Comparison of ENCODE assay signal across 1 cellular context in genomic region chr20:19609642-19610223, GRCh38.
TF ChIP-seq lines count a peak whose summit lies in the region.

No MANE protein-coding gene starts in this region.

TF ChIP-seq in HepG2, 621 proteins besides CTCF, POLR2A, EP300 and RAD21 (continued from another document and continues in another):
- TF ChIP-seq ZBTB43 (CRISPR knock-in tag; conservative IDR thresholded peaks at IDR 0.05) (peak; percentile 65; the same call in 1 of the 2 replicates), ZNF160 (CRISPR knock-in tag; IDR thresholded peaks at IDR 0.05) (no peak), HIVEP1 (CRISPR knock-in tag; IDR thresholded peaks at IDR 0.05) (no peak), FOXP4 (CRISPR knock-in tag; IDR thresholded peaks at IDR 0.05) (peak; percentile 67), ZSCAN12 (CRISPR knock-in tag; IDR thresholded peaks at IDR 0.05) (no peak), ZNF136 (CRISPR knock-in tag; IDR thresholded peaks at IDR 0.05; ENCODE audit: low read depth) (no peak), ZNF496 (CRISPR knock-in tag; IDR thresholded peaks at IDR 0.05; ENCODE audit: insufficient replicate concordance) (no peak), ZNF704 (CRISPR knock-in tag; IDR thresholded peaks at IDR 0.05; ENCODE audit: borderline replicate concordance) (no peak), POGK (CRISPR knock-in tag; conservative IDR thresholded peaks at IDR 0.05) (0 out of 2 replicates have a peak, but pooled peaks have one; percentile 26), CHD4 (IDR thresholded peaks at IDR 0.05; ENCODE audit: borderline replicate concordance, low read length) (peak; percentile 75; the same call in 1 of the 2 replicates), HMGXB4 (CRISPR knock-in tag; IDR thresholded peaks at IDR 0.05; ENCODE audit: borderline replicate concordance in 1 of 2, low read depth in 1 of 2) (peak in 1 of 2 experiments; percentile 20; a peak in 1 of 4 replicates), ZNF589 (CRISPR knock-in tag; conservative IDR thresholded peaks at IDR 0.05) (no peak), ZNF205 (CRISPR knock-in tag; IDR thresholded peaks at IDR 0.05) (0 out of 2 replicates have a peak, but pooled peaks have one; percentile 50), FOXA1 (IDR thresholded peaks at IDR 0.05) (0 out of 2 replicates have a peak, but pooled peaks have one; percentile 15), FOXA1 (CRISPR knock-in tag; IDR thresholded peaks at IDR 0.05) (peak; percentile 86), ZBTB34 (CRISPR knock-in tag; IDR thresholded peaks at IDR 0.05) (peak; percentile 74; the same call in 1 of the 2 replicates), MLX (CRISPR knock-in tag; IDR thresholded peaks at IDR 0.05) (no peak; the same call in 1 of the 2 replicates), HHEX (CRISPR knock-in tag; IDR thresholded peaks at IDR 0.05) (peak; percentile 27; the same call in 1 of the 2 replicates), ZNF337 (CRISPR knock-in tag; IDR thresholded peaks at IDR 0.05; ENCODE audit: borderline replicate concordance, low read depth) (peak; percentile 63; the same call in 1 of the 2 replicates), ZHX1 (CRISPR knock-in tag; IDR thresholded peaks at IDR 0.05; ENCODE audit: low read depth) (no peak), FOXK1 (CRISPR knock-in tag; IDR thresholded peaks at IDR 0.05; ENCODE audit: borderline replicate concordance, low read depth) (0 out of 2 replicates have a peak, but pooled peaks have one; percentile 48), ZBTB25 (CRISPR knock-in tag; IDR thresholded peaks at IDR 0.05) (peak; percentile 55; the same call in 1 of the 2 replicates), MEIS2 (CRISPR knock-in tag; IDR thresholded peaks at IDR 0.05) (peak; percentile 67; the same call in 1 of the 2 replicates), RARA (CRISPR knock-in tag; IDR thresholded peaks at IDR 0.05) (peak; percentile 56), SMYD3 (CRISPR knock-in tag; IDR thresholded peaks at IDR 0.05) (no peak), AHDC1 (CRISPR knock-in tag; IDR thresholded peaks at IDR 0.05; ENCODE audit: borderline replicate concordance) (peak; percentile 99), NCOA2 (CRISPR knock-in tag; IDR thresholded peaks at IDR 0.05) (peak; percentile 93), POLR2AphosphoS5 (IDR thresholded peaks at IDR 0.05; ENCODE audit: low read depth, low read length) (no peak), MXD4 (CRISPR knock-in tag; IDR thresholded peaks at IDR 0.05) (0 out of 2 replicates have a peak, but pooled peaks have one; percentile 59), SMAD3 (CRISPR knock-in tag; IDR thresholded peaks at IDR 0.05) (no peak), ZNF430 (CRISPR knock-in tag; IDR thresholded peaks at IDR 0.05) (no peak), ZNF788 (CRISPR knock-in tag; IDR thresholded peaks at IDR 0.05; ENCODE audit: borderline replicate concordance) (peak; percentile 66; the same call in 1 of the 2 replicates), EHMT2 (IDR thresholded peaks at IDR 0.05; ENCODE audit: borderline replicate concordance, low read depth, low read length) (peak; percentile 79; the same call in 1 of the 2 replicates), HNF4A (CRISPR knock-in tag; IDR thresholded peaks at IDR 0.05) (peak; percentile 92), ZBTB26 (CRISPR knock-in tag; IDR thresholded peaks at IDR 0.05; ENCODE audit: borderline replicate concordance) (no peak), FOSL1 (CRISPR knock-in tag; IDR thresholded peaks at IDR 0.05; ENCODE audit: borderline replicate concordance) (peak; percentile 74; the same call in 1 of the 2 replicates)
